In the genomic region with DNA sequence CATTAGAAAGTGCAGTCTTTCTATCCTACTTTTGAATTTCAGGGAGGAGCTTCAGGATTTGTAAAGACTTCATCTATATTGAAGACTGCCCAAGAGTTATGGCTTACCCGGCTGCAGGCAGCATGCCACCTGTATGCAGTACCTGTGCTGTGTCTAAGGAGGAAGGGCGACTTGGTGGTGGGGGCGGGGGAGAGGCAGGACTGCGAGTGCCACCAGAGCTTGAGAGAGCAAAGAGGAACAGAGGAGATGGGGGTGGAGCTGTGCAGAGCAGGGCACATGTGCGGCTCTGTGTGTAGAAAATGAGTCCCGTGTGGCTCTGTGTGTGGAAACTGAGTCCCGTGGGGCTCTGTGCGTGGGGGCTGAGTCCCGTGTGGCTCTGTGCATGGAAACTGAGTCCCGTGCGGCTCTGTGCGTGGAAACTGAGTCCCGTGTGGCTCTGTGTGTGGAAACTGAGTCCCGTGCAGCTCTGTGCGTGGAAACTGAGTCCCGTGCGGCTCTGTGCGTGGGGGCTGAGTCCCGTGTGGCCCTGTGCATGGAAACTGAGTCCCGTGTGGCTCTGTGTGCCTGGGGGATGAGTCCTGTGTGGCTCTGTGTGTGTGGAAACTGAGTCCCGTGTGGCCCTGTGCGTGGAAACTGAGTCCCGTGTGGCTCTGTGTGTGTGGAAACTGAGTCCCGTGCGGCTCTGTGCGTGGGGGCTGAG, we compare ENCODE assay signal across 11 cellular contexts. TPM values are rescaled to one million over a fixed set of nuclear protein-coding genes. Genes with fewer than 3 reads are reported as not detected.
A peak's percentile ranks its signal among the peaks of the same experiment; 100 is the strongest.
DNase-seq lines count a peak whose midpoint lies in the region; ATAC-seq and TF ChIP-seq lines count a peak whose summit lies in the region.
"Had no signal": no experiment of that assay in that cellular context is flagged by ENCODE, and none has a peak within 500 bp of the region (broad histone marks: within the 10 kb centered on the region; RNA-seq: fewer than 3 reads in every experiment).

No MANE protein-coding gene starts in this region.

- 37 to 68% methylated on average over 4 to 6 of the region's 26 CpGs for WGBS in gastroesophageal sphincter (ENCODE audit: low coverage in 1 of 2), 2 donors
- WGBS in smooth muscle cell (ENCODE audit: low lambda C conversion rate): 90% methylated on average over 26 of the region's 26 CpGs

- DNase-seq in COLO668 (lab: John Stamatoyannopoulos, UW; ENCODE audit: unreplicated experiment) (peak; percentile 16), OCI-LY7 (ENCODE audit: low spot score) (peak; percentile 13), smooth muscle cell (lab: John Stamatoyannopoulos, UW; ENCODE audit: unreplicated experiment) (no peak), cerebellar nuclear complex (lab: John Stamatoyannopoulos, UW) (no peak)
- no peak for DNase-seq in central memory CD4-positive, alpha-beta T cell
- DNase-seq: activated naive CD4-positive, alpha-beta T cell treated with anti-CD3 and anti-CD28 coated beads, Interleukin-2, amount 10 ng/mL, durations not matched to agents 7 days and 5 days; DMS 273 treated with DMSO at 0.1 percent for 48 hours; foreskin melanocyte; nucleus accumbens had no signal

- H3K4me2 ChIP-seq in OCI-LY7 (ENCODE audit: low read length) (no peak overlapping the region), smooth muscle cell (no peak overlapping the region)

- no TSS peak for BruUV-seq in OCI-LY7 (replicated peaks; lab: Mats Ljungman, UMichigan)

- ATAC-seq in gastroesophageal sphincter: no peak
- no peak for ATAC-seq in GM18505 (IDR thresholded peaks at IDR 0.05; ENCODE audit: unreplicated experiment)

- H3K79me2 ChIP-seq in OCI-LY7 (ENCODE audit: insufficient read depth, low read depth, low read length) (no peaks in the 10 kb centered on the region), smooth muscle cell (ENCODE audit: low read depth) (peaks cover 84% of the 10 kb centered on the region)

- TF ChIP-seq EP300 in gastroesophageal sphincter (IDR thresholded peaks at IDR 0.05): no peak

- CTCF ChIA-PET in OCI-LY7 (lab: Charles Lee; ENCODE audit: unreplicated experiment): no interaction called here

- H2AFZ ChIP-seq in OCI-LY7 (ENCODE audit: low read length) (no peak overlapping the region), smooth muscle cell (ENCODE audit: low read depth) (no peak overlapping the region)

- H3K27ac ChIP-seq in OCI-LY7 (ENCODE audit: low read depth, low read length, poor library complexity, severe bottlenecking): no peak overlapping the region
- H3K27ac ChIP-seq in gastroesophageal sphincter: peak overlapping the region; percentile 81 to 89 (median 86)
- H3K27ac ChIP-seq in smooth muscle cell (ENCODE audit: low read depth): peak overlapping the region; percentile 77

- TF ChIP-seq CTCF in OCI-LY7 (conservative IDR thresholded peaks at IDR 0.05; ENCODE audit: low read length): no peak
- TF ChIP-seq CTCF in gastroesophageal sphincter (IDR thresholded peaks at IDR 0.05): no peak
- no peak for TF ChIP-seq CTCF in smooth muscle cell (IDR thresholded peaks at IDR 0.05; ENCODE audit: borderline replicate concordance, insufficient read depth, poor library complexity, severe bottlenecking)

- H3K36me3 ChIP-seq in OCI-LY7 (ENCODE audit: insufficient read depth, low read length): no peaks in the 10 kb centered on the region
- H3K36me3 ChIP-seq in gastroesophageal sphincter: no peaks in the 10 kb centered on the region
- H3K36me3 ChIP-seq in smooth muscle cell (ENCODE audit: low read depth): no peaks in the 10 kb centered on the region

- TF ChIP-seq POLR2A in gastroesophageal sphincter (IDR thresholded peaks at IDR 0.05): no peak
- TF ChIP-seq POLR2A in GM18505 (IDR thresholded peaks at IDR 0.05; ENCODE audit: borderline replicate concordance, extremely low read depth, insufficient read depth, insufficient read length): no peak

- peaks cover 17% of the 10 kb centered on the region for H3F3A ChIP-seq in smooth muscle cell (ENCODE audit: low read depth)

- H4K20me1 ChIP-seq in OCI-LY7 (ENCODE audit: insufficient read depth, low read length) (no peaks in the 10 kb centered on the region), smooth muscle cell (ENCODE audit: low read depth) (peaks cover 81% of the 10 kb centered on the region)

- H3K27me3 ChIP-seq in gastroesophageal sphincter: no peaks in the 10 kb centered on the region
- no peaks in the 10 kb centered on the region for H3K27me3 ChIP-seq in smooth muscle cell (ENCODE audit: low read depth)

- POLR2A ChIA-PET in OCI-LY7 (lab: Charles Lee): no interaction called here

- intact Hi-C loops in OCI-LY7 (cut with micrococcal nuclease; ENCODE audit: unreplicated experiment): no loop called here

- no peaks in the 10 kb centered on the region for H3K9me2 ChIP-seq in OCI-LY7 (ENCODE audit: insufficient read depth, low read length)

- H3K4me1 ChIP-seq in OCI-LY7 (ENCODE audit: insufficient read depth, low read length, poor library complexity, severe bottlenecking) (no peaks in the 10 kb centered on the region), gastroesophageal sphincter (peaks cover 14 to 85% (median 59%) of the 10 kb centered on the region in 3 donors), smooth muscle cell (ENCODE audit: low read depth) (peaks cover 12% of the 10 kb centered on the region)

- no peak overlapping the region for H3K9ac ChIP-seq in smooth muscle cell (ENCODE audit: low read depth)

- H3K9me3 ChIP-seq in OCI-LY7 (ENCODE audit: low read length) (no peaks in the 10 kb centered on the region), gastroesophageal sphincter (no peaks in the 10 kb centered on the region), smooth muscle cell (replicated peaks; ENCODE audit: low read depth) (no peaks in the 10 kb centered on the region)

- H3K4me3 ChIP-seq in OCI-LY7 (ENCODE audit: low read depth, low read length, poor library complexity, severe bottlenecking) (no peak overlapping the region), gastroesophageal sphincter (peak overlapping the region in 1 of 2 donors; percentile 11), smooth muscle cell (no peak overlapping the region)

RNA-seq across cellular contexts. Expression of gene LDLRAD4, which starts 43.2 kb away (rescaled TPM):
- 43.8 and 45.8 TPM in 2 replicates for total RNA-seq in OCI-LY7 (2014; rRNA removed; shearing (Covaris generic))
- total RNA-seq in OCI-LY7 (2022) (26.2 and 31.6 TPM in 2 replicates), gastroesophageal sphincter (10 to 100 TPM; 28.1 to 85.9 (median 55.2) TPM), smooth muscle cell (36.2 and 41.1 TPM in 2 replicates)
- 40.9 and 48.3 TPM in 2 replicates for polyA plus RNA-seq in smooth muscle cell

Comparison
In these comparisons a context has a peak if more than half of its experiments do, and no peak if none do; other contexts are left out.
1. DNase-seq: peak in COLO668 (single experiment) and OCI-LY7 (single experiment); none in smooth muscle cell (single experiment), cerebellar nuclear complex (0 of 2) and central memory CD4-positive, alpha-beta T cell (single experiment).